Comparison of ENCODE assay signal across 23 cellular contexts in genomic region chr11:76284161-76284560, GRCh38.
"Had no signal": no experiment of that assay in that cellular context is flagged by ENCODE, and none has a peak within 500 bp of the region (broad histone marks: within the 10 kb centered on the region; RNA-seq: fewer than 3 reads in every experiment).

No MANE protein-coding gene starts in this region.

- H3K9me3 Mint-ChIP-seq: activated naive CD4-positive, alpha-beta T cell treated with anti-CD3 and anti-CD28 coated beads, Interleukin-2, amount 50 U/mL, for 24 hours; activated T-cell treated with anti-CD3 and anti-CD28 coated beads, Interleukin-2, amount 50 U/mL, for 24 hours; activated T-helper 1 cell treated with anti-CD3 and anti-CD28 coated beads, Interleukin-12 subunit alpha, Interleukin-12 subunit beta, Interleukin-2, Interleukin-4 antibody, amounts not matched to agents 30 ng/mL and 10 ng/mL and 1 ng/mL, durations not matched to agents 14 hours and 24 hours and 36 hours; T-cell had no signal

- ATAC-seq: activated CD4-positive, CD25-positive, alpha-beta regulatory T cell treated with anti-CD3 and anti-CD28 coated beads, Interleukin-2, amount 50 U/mL, for 24 hours; activated CD8-positive, alpha-beta memory T cell treated with anti-CD3 and anti-CD28 coated beads, Interleukin-2, amount 10 ng/mL, durations not matched to agents 7 days and 5 days; T-cell had no signal

- H3K27me3 ChIP-seq: breast epithelium had no signal

- H3K4me1 ChIP-seq: breast epithelium had no signal

- H3K27ac ChIP-seq: breast epithelium, WERI-Rb-1 had no signal

- H3K4me3 ChIP-seq: breast epithelium had no signal

- H3K27me3 Mint-ChIP-seq: activated naive CD4-positive, alpha-beta T cell treated with anti-CD3 and anti-CD28 coated beads, Interleukin-2, amount 50 U/mL, for 24 hours; activated T-cell treated with anti-CD3 and anti-CD28 coated beads, Interleukin-2, amount 50 U/mL, for 24 hours; T-cell had no signal

- DNase-seq: activated CD4-positive, alpha-beta T cell treated with anti-CD3 and anti-CD28 coated beads for 48 hours; activated CD4-positive, alpha-beta T cell treated with anti-CD3 and anti-CD28 coated beads, Interleukin-2, amount 50 U/mL, for 4 hours; activated CD8-positive, alpha-beta memory T cell treated with anti-CD3 and anti-CD28 coated beads, Interleukin-2, amount 10 ng/mL, durations not matched to agents 7 days and 5 days; activated effector memory CD4-positive, alpha-beta T cell treated with Interleukin-2 at 50 U/mL for 16 hours; activated naive CD4-positive, alpha-beta T cell; activated T-cell treated with anti-CD3 and anti-CD28 coated beads, Interleukin-2, amount 50 U/mL, for 24 hours; aorta; caudate nucleus; KG1; NCI-H1092; NCI-H1417 treated with DMSO at 0.1 percent for 48 hours; NCI-H1694 treated with DMSO at 0.1 percent for 48 hours; NCI-H2029 treated with DMSO at 0.1 percent for 48 hours; NCI-H345; NCI-H510A treated with DMSO at 0.1 percent for 48 hours; NCI-H69; SIG-M5; T-cell; WERI-Rb-1 had no signal

- H3K9me3 ChIP-seq: breast epithelium had no signal

- H3K36me3 ChIP-seq: breast epithelium, WERI-Rb-1 had no signal

- H3K4me3 Mint-ChIP-seq: activated CD8-positive, alpha-beta memory T cell treated with anti-CD3 and anti-CD28 coated beads, Interleukin-2, amount 10 ng/mL, durations not matched to agents 7 days and 5 days; activated naive CD4-positive, alpha-beta T cell treated with anti-CD3 and anti-CD28 coated beads, Interleukin-2, amount 50 U/mL, for 24 hours; activated T-cell treated with anti-CD3 and anti-CD28 coated beads, Interleukin-2, amount 50 U/mL, for 24 hours; activated T-helper 1 cell treated with anti-CD3 and anti-CD28 coated beads, Interleukin-12 subunit alpha, Interleukin-12 subunit beta, Interleukin-2, Interleukin-4 antibody, amounts not matched to agents 30 ng/mL and 10 ng/mL and 1 ng/mL, durations not matched to agents 14 hours and 24 hours and 36 hours; T-cell had no signal

- H3K27ac Mint-ChIP-seq: activated CD8-positive, alpha-beta memory T cell treated with anti-CD3 and anti-CD28 coated beads, Interleukin-2, amount 10 ng/mL, durations not matched to agents 7 days and 5 days; activated naive CD4-positive, alpha-beta T cell treated with anti-CD3 and anti-CD28 coated beads, Interleukin-2, amount 50 U/mL, for 24 hours; activated T-cell treated with anti-CD3 and anti-CD28 coated beads, Interleukin-2, amount 50 U/mL, for 24 hours; activated T-helper 1 cell treated with anti-CD3 and anti-CD28 coated beads, Interleukin-12 subunit alpha, Interleukin-12 subunit beta, Interleukin-2, Interleukin-4 antibody, amounts not matched to agents 30 ng/mL and 10 ng/mL and 1 ng/mL, durations not matched to agents 14 hours and 24 hours and 36 hours; T-cell had no signal

- H3K36me3 Mint-ChIP-seq: activated CD8-positive, alpha-beta memory T cell treated with anti-CD3 and anti-CD28 coated beads, Interleukin-2, amount 10 ng/mL, durations not matched to agents 7 days and 5 days; activated naive CD4-positive, alpha-beta T cell treated with anti-CD3 and anti-CD28 coated beads, Interleukin-2, amount 50 U/mL, for 24 hours; T-cell had no signal
